In the genomic region with DNA sequence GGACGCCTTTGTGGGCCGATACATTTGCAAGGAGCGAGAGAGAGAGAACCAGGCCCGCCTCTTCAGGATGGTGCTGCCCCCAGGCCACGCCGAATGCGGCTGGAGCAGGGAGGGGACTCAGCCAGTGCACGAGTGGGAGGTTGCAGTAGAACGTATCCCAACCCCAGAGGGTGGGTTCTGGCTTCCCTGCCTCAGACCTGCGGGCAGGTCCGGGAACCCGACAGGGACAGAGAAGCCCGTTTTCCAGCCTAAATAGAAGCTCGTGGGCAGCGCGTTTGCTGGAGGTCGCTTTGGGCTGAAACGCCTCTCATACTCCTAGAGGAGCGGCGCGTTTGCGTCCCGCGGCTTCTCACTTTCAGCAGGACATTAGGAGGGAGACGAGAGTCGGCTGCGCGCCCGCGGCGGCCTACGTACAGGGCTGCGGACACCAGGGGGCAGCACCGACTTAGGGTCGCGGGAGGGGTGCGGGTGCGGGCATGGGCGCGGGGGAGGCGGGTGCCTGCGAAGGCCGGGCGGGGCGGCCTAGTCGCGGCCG, we compare ENCODE assay signal across 8 cellular contexts. TPM values are rescaled to one million over a fixed set of nuclear protein-coding genes. Genes with fewer than 3 reads are reported as not detected.
DNase-seq lines count a peak whose midpoint lies in the region; ATAC-seq, FAIRE-seq and TF ChIP-seq lines count a peak whose summit lies in the region.

No MANE protein-coding gene starts in this region.

- TF ChIP-seq CTCF in GM12873 (IDR thresholded peaks at IDR 0.05; ENCODE audit: insufficient read depth, low read depth, low read length, missing control alignments) (peak; percentile 56), heart left ventricle (IDR thresholded peaks at IDR 0.05) (peak; percentile 42 to 74 (median 55)), prostate gland (IDR thresholded peaks at IDR 0.05) (peak; percentile 34 to 68 (median 40))

- peak; percentile 53 to 62 (median 60) for ATAC-seq in heart left ventricle

- H3K4me1 ChIP-seq in heart left ventricle (peaks cover 0 to 68% (median 30%) of the 10 kb centered on the region in 12 donors), prostate gland (replicated peaks) (no peaks in the 10 kb centered on the region)

- 4 to 18% (median 11%) methylated on average over 21 to 48 of the region's 48 CpGs for WGBS in heart left ventricle, 4 donors
- 34% methylated on average over 36 of the region's 48 CpGs for WGBS in prostate gland

- H3K27ac ChIP-seq in heart left ventricle: peak overlapping the region; percentile 67 to 92 (median 83)
- peak overlapping the region; percentile 95 to 98 for H3K27ac ChIP-seq in prostate gland

- H3K4me3 ChIP-seq in heart left ventricle: peak overlapping the region; percentile 37 to 84 (median 65)
- peak overlapping the region; percentile 52 to 55 for H3K4me3 ChIP-seq in prostate gland

- DNase-seq in RPMI8226: peak; percentile 57
- DNase-seq in activated naive CD4-positive, alpha-beta T cell treated with anti-CD3 and anti-CD28 coated beads, Interleukin-2, amount 50 U/mL, for 16 hours: peak; percentile 80
- DNase-seq in heart left ventricle: peak; percentile 80 to 92 (median 83)
- DNase-seq in prostate gland (ENCODE audit: low spot score): no peak
- DNase-seq in urothelium cell line (ENCODE audit: low spot score): peak; percentile 85
- DNase-seq in cerebellar nuclear complex (lab: John Stamatoyannopoulos, UW): no peak
- DNase-seq in LoVo (ENCODE audit: low spot score): no peak

- peaks cover 2 to 72% (median 16%) of the 10 kb centered on the region in 9 donors for H3K27me3 ChIP-seq in heart left ventricle
- no peaks in the 10 kb centered on the region for H3K27me3 ChIP-seq in prostate gland (replicated peaks; ENCODE audit: insufficient read depth)

- H3K36me3 ChIP-seq in heart left ventricle: peaks cover 0 to 14% (median 0%) of the 10 kb centered on the region in 9 donors
- H3K36me3 ChIP-seq in prostate gland: no peaks in the 10 kb centered on the region

- H3K9me3 ChIP-seq in heart left ventricle (no peaks in the 10 kb centered on the region), prostate gland (no peaks in the 10 kb centered on the region)

- intact Hi-C loops in heart left ventricle (cut with DNase I) (loop anchor here in 8 of 10 donors (5.0 to 10.0 kb wide), 6 partner anchors 142 to 686 kb away; partner anchors contain the start of gene MED13 (in 5 of the 8)), prostate gland (cut with DNase I) (loop anchor here (5.0 kb wide), 1 partner anchor 47 kb away; no protein-coding TSS in a partner anchor)

- TF ChIP-seq POLR2A in heart left ventricle (IDR thresholded peaks at IDR 0.05) (no peak), prostate gland (IDR thresholded peaks at IDR 0.05) (no peak)

- FAIRE-seq in urothelium cell line (lab: Jason Lieb, UNC): peak; percentile 95

RNA-seq across cellular contexts. Expression of gene TBX2, which starts 11.0 kb away (rescaled TPM):
- 10 to 100 TPM in 7 of 9 donors, 1 to 10 TPM in 2; 7.0 to 23.0 (median 13.6) TPM for total RNA-seq in heart left ventricle
- 10 to 100 TPM in 1 of 2 donors, 1 to 10 TPM in 1; 9.6 to 13.4 TPM for polyA plus RNA-seq in heart left ventricle
- 10 to 100 TPM in 1 of 2 donors, 1 to 10 TPM in 1; 9.2 to 34.1 TPM for total RNA-seq in prostate gland

RNA-seq across cellular contexts. Expression of gene TBX4, which starts 41.6 kb away (rescaled TPM):
- under 1 TPM in 3 of 9 donors, not detected in 6; 0.09 to 0.29 (median 0.10) TPM for total RNA-seq in heart left ventricle
- polyA plus RNA-seq in heart left ventricle: under 1 TPM in 1 of 2 donors, not detected in 1; 0.07 TPM
- total RNA-seq in prostate gland: 1 to 10 TPM; 3.5 to 5.0 TPM

Comparison
In these comparisons a context has a peak if more than half of its experiments do, and no peak if none do; other contexts are left out.
1. DNase-seq: peak in RPMI8226 (single experiment), activated naive CD4-positive, alpha-beta T cell treated with anti-CD3 and anti-CD28 coated beads, Interleukin-2, amount 50 U/mL, for 16 hours (single experiment), heart left ventricle (5 of 5) and urothelium cell line (single experiment); none in prostate gland (single experiment), cerebellar nuclear complex (0 of 2) and LoVo (single experiment).
2. Peak in every context shown above with its lines, with median percentiles within 50 percentile points of each other: CTCF ChIP-seq.